19 cellular contexts compared by ENCODE assay signal in the genomic region with DNA sequence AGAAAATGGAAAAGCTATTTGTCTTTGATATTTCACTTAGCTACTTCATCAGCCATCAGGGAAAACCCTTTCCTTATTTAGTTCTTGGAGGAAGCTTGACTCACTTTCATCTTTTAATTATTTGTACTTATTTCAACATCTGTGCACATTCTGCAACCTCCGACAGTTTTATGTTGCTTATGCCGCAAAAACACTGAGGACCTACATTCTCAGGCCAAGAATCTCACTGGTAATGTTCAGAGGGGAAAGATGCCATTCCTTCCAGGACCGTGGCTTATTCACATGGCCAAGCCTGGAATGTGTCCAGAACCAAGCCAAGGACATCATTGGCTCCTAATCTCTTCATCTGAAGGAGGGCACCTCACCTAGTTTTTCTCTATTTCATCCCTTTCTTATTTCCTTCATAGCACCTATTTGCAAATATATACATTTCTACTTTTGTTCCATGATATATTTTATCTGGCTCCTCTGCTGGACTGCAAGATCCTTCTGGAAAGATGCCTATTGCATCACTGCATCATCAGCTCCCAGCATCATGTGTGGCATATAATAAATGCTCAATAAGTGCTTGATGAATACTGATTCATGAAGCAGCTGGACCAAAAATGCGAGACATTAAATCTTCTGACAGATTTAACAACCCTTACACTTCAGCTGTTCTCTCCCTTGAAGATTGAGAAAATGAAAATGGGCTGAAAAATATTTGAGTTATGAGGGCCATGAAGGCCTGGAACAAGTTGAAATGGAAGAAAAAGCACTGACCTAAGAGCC.
DNase-seq lines count a peak whose midpoint lies in the region; ATAC-seq and TF ChIP-seq lines count a peak whose summit lies in the region.
"Had no signal": no experiment of that assay in that cellular context is flagged by ENCODE, and none has a peak within 500 bp of the region (broad histone marks: within the 10 kb centered on the region; RNA-seq: fewer than 3 reads in every experiment).

No MANE protein-coding gene starts in this region.

- H2BK5ac ChIP-seq in mesenchymal stem cell (ENCODE audit: low read depth, low read length, poor library complexity, severe bottlenecking), result no peak overlapping the region

- TF ChIP-seq CTCF in choroid plexus epithelial cell (conservative IDR thresholded peaks at IDR 0.05; ENCODE audit: low read depth, low read length), result no peak

- no peaks in the 10 kb centered on the region for H3K79me1 ChIP-seq in mesenchymal stem cell (replicated peaks; ENCODE audit: low read length, poor library complexity, severe bottlenecking)

- no peak overlapping the region for H3K23ac ChIP-seq in mesenchymal stem cell (ENCODE audit: low read length in 2 of 2)

- intact Hi-C loops in Right ventricle myocardium superior (cut with DNase I) (no loop called here), left cardiac atrium (cut with DNase I) (no loop called here)

- DNase-seq in Right ventricle myocardium superior (no peak), left cardiac atrium (no peak), choroid plexus epithelial cell (ENCODE audit: low read depth) (peak; percentile 24), mesenchymal stem cell (peak; percentile 43), ureter (ENCODE audit: low spot score) (peak; percentile 63), activated T-cell treated with anti-CD3 and anti-CD28 coated beads for 4 hours (no peak), DMS79 (lab: John Stamatoyannopoulos, UW) (no peak), NCI-H510A (lab: John Stamatoyannopoulos, UW) (no peak)
- DNase-seq: 8988T; activated T-cell treated with anti-CD3 and anti-CD28 coated beads, Interleukin-2, amount 50 U/mL, for 48 hours; cortex of kidney; MM.1S; NCI-H187 treated with DMSO at 0.1 percent for 48 hours; NCI-H524; OCI-M1; stimulated activated CD4-positive, alpha-beta T cell treated with anti-CD3 and anti-CD28 coated beads, Interleukin-2, amount 100 ng/mL, for 48 hours; stimulated activated CD8-positive, alpha-beta memory T cell treated with anti-CD3 and anti-CD28 coated beads, Interleukin-4, amount 100 ng/mL, for 48 hours had no signal

- 78% methylated on average over 4 of the region's 4 CpGs for WGBS in mesenchymal stem cell

- no peak overlapping the region for H4K91ac ChIP-seq in mesenchymal stem cell (ENCODE audit: low read length)

- no peak overlapping the region for H2BK120ac ChIP-seq in mesenchymal stem cell (ENCODE audit: low read depth, low read length)

- no peak overlapping the region for H3K9ac ChIP-seq in mesenchymal stem cell (ENCODE audit: low read length)

- H3K4me1 ChIP-seq in mesenchymal stem cell (ENCODE audit: control insufficient read depth, insufficient read depth, low read depth, low read length), result peaks cover 11% of the 10 kb centered on the region

- peaks cover 0 to 15% of the 10 kb centered on the region in 2 experiments for H3K27me3 ChIP-seq in mesenchymal stem cell (ENCODE audit: control insufficient read depth in 1 of 2, insufficient read depth in 1 of 2, low read length in 2 of 2)
- H3K27me3 ChIP-seq: right atrium auricular region had no signal

- H3K36me3 ChIP-seq in mesenchymal stem cell (ENCODE audit: control insufficient read depth in 1 of 2, insufficient read depth in 2 of 2, low read depth in 1 of 2, low read length in 2 of 2), result no peaks in the 10 kb centered on the region
- H3K36me3 ChIP-seq: right atrium auricular region had no signal

- H3K14ac ChIP-seq in mesenchymal stem cell (ENCODE audit: low read length in 2 of 2), result no peak overlapping the region

- H2AFZ ChIP-seq in mesenchymal stem cell (ENCODE audit: low read depth, low read length), result no peak overlapping the region

- H3K4ac ChIP-seq in mesenchymal stem cell (ENCODE audit: low read depth in 1 of 2, low read length in 2 of 2), result no peak overlapping the region

- ATAC-seq in Right ventricle myocardium superior (ENCODE audit: poor library complexity) (peak; percentile 30), left cardiac atrium (no peak)

- H2AK5ac ChIP-seq in mesenchymal stem cell (ENCODE audit: low read length, severe bottlenecking), result no peak overlapping the region

- no peak overlapping the region for H3K4me3 ChIP-seq in choroid plexus epithelial cell (ENCODE audit: low read depth, low read length)
- no peak overlapping the region for H3K4me3 ChIP-seq in mesenchymal stem cell (ENCODE audit: insufficient read depth in 1 of 2, low read depth in 1 of 2, low read length in 2 of 2)
- H3K4me3 ChIP-seq: right atrium auricular region, SK-N-MC had no signal

- no peak overlapping the region for H2BK15ac ChIP-seq in mesenchymal stem cell (ENCODE audit: low read depth, poor library complexity, severe bottlenecking)

- peak overlapping the region; percentile 11 for H3K27ac ChIP-seq in mesenchymal stem cell (ENCODE audit: low read length, poor library complexity, severe bottlenecking)
- H3K27ac ChIP-seq: right atrium auricular region, SK-N-MC had no signal

- no peak overlapping the region for H3K4me2 ChIP-seq in mesenchymal stem cell (ENCODE audit: low read length, poor library complexity, severe bottlenecking)

- no peak overlapping the region for H4K8ac ChIP-seq in mesenchymal stem cell (ENCODE audit: low read length)

- no peaks in the 10 kb centered on the region for H3K9me3 ChIP-seq in mesenchymal stem cell (ENCODE audit: control insufficient read depth, low read length)
- H3K9me3 ChIP-seq: right atrium auricular region had no signal

- H3K18ac ChIP-seq in mesenchymal stem cell (ENCODE audit: low read depth in 1 of 2, low read length in 2 of 2), result no peak overlapping the region

- no peak overlapping the region for H2BK12ac ChIP-seq in mesenchymal stem cell (ENCODE audit: low read length in 2 of 2)

Comparison
In these comparisons a context has a peak if more than half of its experiments do, and no peak if none do; other contexts are left out.
1. DNase-seq: peak in choroid plexus epithelial cell (single experiment), mesenchymal stem cell (single experiment) and ureter (single experiment); none in Right ventricle myocardium superior (single experiment), left cardiac atrium (single experiment), activated T-cell treated with anti-CD3 and anti-CD28 coated beads for 4 hours (single experiment), DMS79 (single experiment) and NCI-H510A (single experiment).